Comparison of ENCODE assay signal across 15 cellular contexts in genomic region chr5:178216088-178216534, GRCh38. TPM values are rescaled to one million over a fixed set of nuclear protein-coding genes. Genes with fewer than 3 reads are reported as not detected.
DNase-seq lines count a peak whose midpoint lies in the region; ATAC-seq, FAIRE-seq and TF ChIP-seq lines count a peak whose summit lies in the region.
"Had no signal": no experiment of that assay in that cellular context is flagged by ENCODE, and none has a peak within 500 bp of the region (broad histone marks: within the 10 kb centered on the region; RNA-seq: fewer than 3 reads in every experiment).

No MANE protein-coding gene starts in this region.

- H4K20me1 ChIP-seq in GM12878 (ENCODE audit: control insufficient read depth, insufficient read depth) = no peaks in the 10 kb centered on the region; the same call in 1 of the 2 replicates

- intact Hi-C loops in activated naive CD4-positive, alpha-beta T cell treated with anti-CD3 and anti-CD28 coated beads for 36 hours (cut with micrococcal nuclease) = no loop called here
- intact Hi-C loops in GM12878 (cut with micrococcal nuclease; ENCODE audit: unreplicated experiment) = no loop called here

- H3K27ac ChIP-seq in RWPE1 (peak overlapping the region; percentile 57), GM12878 (ENCODE audit: control insufficient read depth, insufficient read depth) (no peak overlapping the region)

- TF ChIP-seq CTCF in RWPE1 (conservative IDR thresholded peaks at IDR 0.05; ENCODE audit: low read depth) (no peak), GM12878 (IDR thresholded peaks at IDR 0.05 in 2 of 3, conservative IDR thresholded peaks at IDR 0.05 in 1 of 3; ENCODE audit: control insufficient read depth in 2 of 3, extremely low read depth in 1 of 3, insufficient read depth in 1 of 3, low read depth in 3 of 3, low read length in 3 of 3) (no peak)

- no peak overlapping the region for H3K4me2 ChIP-seq in GM12878 (ENCODE audit: control insufficient read depth, insufficient read depth)

- H3K9me3 Mint-ChIP-seq in activated naive CD4-positive, alpha-beta T cell treated with anti-CD3 and anti-CD28 coated beads for 36 hours = no peaks in the 10 kb centered on the region
- H3K9me3 Mint-ChIP-seq in stimulated activated memory B cell treated with anti-CD40 and anti-IgM and Interleukin-4, amounts not matched to agents 10 μg/mL and 1 μg/mL and 100 μg/mL, for 72 hours = no peaks in the 10 kb centered on the region

- H3K9me3 ChIP-seq in GM12878 (replicated peaks; ENCODE audit: control insufficient read depth, insufficient read depth, low read length) = no peaks in the 10 kb centered on the region

- no peak for TF ChIP-seq RAD21 in GM12878 (IDR thresholded peaks at IDR 0.05; ENCODE audit: insufficient read depth, low read depth, low read length)

- CTCF ChIA-PET in activated naive CD4-positive, alpha-beta T cell treated with anti-CD3 and anti-CD28 coated beads for 36 hours (lab: Charles Lee) = no interaction called here
- CTCF ChIA-PET in RWPE1 (lab: Yijun Ruan, JAX) = no interaction called here
- CTCF ChIA-PET in GM12878 (lab: Yijun Ruan, JAX) = interaction anchor here (0.6 to 1.8 kb wide), 2 partner anchors 9 to 65 kb away, joined by 3 to 12 read pairs; no protein-coding TSS in a partner anchor

- peaks cover 34% of the 10 kb centered on the region in 2 experiments for H3K36me3 ChIP-seq in GM12878 (ENCODE audit: control insufficient read depth in 2 of 2, insufficient read depth in 2 of 2, low read length in 1 of 2)

- no peak overlapping the region for H3K4me3 Mint-ChIP-seq in activated naive CD4-positive, alpha-beta T cell treated with anti-CD3 and anti-CD28 coated beads for 36 hours
- peak overlapping the region; percentile 40 for H3K4me3 Mint-ChIP-seq in stimulated activated memory B cell treated with anti-CD40 and anti-IgM and Interleukin-4, amounts not matched to agents 10 μg/mL and 1 μg/mL and 100 μg/mL, for 72 hours

- WGBS in GM12878 (ENCODE audit: insufficient coverage, insufficient replicate concordance, low lambda C conversion rate, missing lambda C conversion rate) = 54% methylated on average over 5 of the region's 5 CpGs

- no peaks in the 10 kb centered on the region; the same call in 1 of the 2 replicates for H3K79me2 ChIP-seq in GM12878 (ENCODE audit: control insufficient read depth, insufficient read depth, low read length)

- POLR2A ChIA-PET in RWPE1 (lab: Yijun Ruan, JAX; ENCODE audit: low non-redundant PET) = interaction anchor here (0.6 kb wide), 1 partner anchor 15 kb away, joined by 3 read pairs; no protein-coding TSS in a partner anchor
- POLR2A ChIA-PET in GM12878 (lab: Charles Lee) = interaction anchor here (1.0 to 3.9 kb wide), 2 partner anchors 10 to 12 kb away, joined by 3 to 13 read pairs; partner anchors contain the start of gene HNRNPAB

- DNase-seq in activated naive CD4-positive, alpha-beta T cell treated with anti-CD3 and anti-CD28 coated beads for 36 hours = no peak
- DNase-seq in activated naive CD4-positive, alpha-beta T cell treated with anti-CD3 and anti-CD28 coated beads, Interleukin-2, amount 50 U/mL, for 16 hours = no peak
- DNase-seq in RWPE1 (ENCODE audit: low spot score) (no peak), GM12878 (ENCODE audit: low read depth, low spot score) (no peak), globus pallidus (ENCODE audit: low spot score) (no peak)
- DNase-seq in NK-92 treated with Interleukin-12 subunit alpha and Interleukin-12 subunit beta, amount 100 ng/mL, for 24 hours (lab: John Stamatoyannopoulos, UW) = no peak
- DNase-seq: DMS 273 treated with DMSO at 0.1 percent for 48 hours, foreskin melanocyte, NCI-H1417, NCI-H446 had no signal

- no peaks in the 10 kb centered on the region; the same call in 1 of the 2 replicates for H3K4me1 ChIP-seq in GM12878 (ENCODE audit: control insufficient read depth, insufficient read depth, low read length)

- no peaks in the 10 kb centered on the region for H3K27me3 ChIP-seq in GM12878 (replicated peaks in 1 of 2; ENCODE audit: control insufficient read depth in 2 of 2, insufficient read depth in 2 of 2, low read length in 1 of 2)

- peaks cover 48% of the 10 kb centered on the region for H3K36me3 Mint-ChIP-seq in activated naive CD4-positive, alpha-beta T cell treated with anti-CD3 and anti-CD28 coated beads for 36 hours (ENCODE audit: low read depth)
- peaks cover 66% of the 10 kb centered on the region for H3K36me3 Mint-ChIP-seq in stimulated activated memory B cell treated with anti-CD40 and anti-IgM and Interleukin-4, amounts not matched to agents 10 μg/mL and 1 μg/mL and 100 μg/mL, for 72 hours

- RAD21 ChIA-PET in GM12878 (lab: Charles Lee; ENCODE audit: unreplicated experiment) = no interaction called here

- no peak overlapping the region for H3K9ac ChIP-seq in GM12878 (ENCODE audit: control insufficient read depth, insufficient read depth, low read length)

- no peak for TF ChIP-seq POLR2A in GM12878 (IDR thresholded peaks at IDR 0.05; ENCODE audit: low read depth, low read length)

- no peak for TF ChIP-seq EP300 in GM12878 (IDR thresholded peaks at IDR 0.05; ENCODE audit: borderline replicate concordance in 1 of 2, control insufficient read depth in 1 of 2, low read depth in 2 of 2, low read length in 2 of 2)

- H3K27me3 Mint-ChIP-seq in activated naive CD4-positive, alpha-beta T cell treated with anti-CD3 and anti-CD28 coated beads for 36 hours (ENCODE audit: low read depth) = no peaks in the 10 kb centered on the region
- H3K27me3 Mint-ChIP-seq in stimulated activated memory B cell treated with anti-CD40 and anti-IgM and Interleukin-4, amounts not matched to agents 10 μg/mL and 1 μg/mL and 100 μg/mL, for 72 hours = no peaks in the 10 kb centered on the region
- H3K27me3 Mint-ChIP-seq: progenitor cell of endocrine pancreas had no signal

- ATAC-seq in GM12878 = peak; percentile 36
- peak; percentile 70 for ATAC-seq in stimulated activated memory B cell treated with anti-CD40 and anti-IgM and Interleukin-4, amounts not matched to agents 10 μg/mL and 1 μg/mL and 100 μg/mL, for 72 hours
- ATAC-seq in HG02973 (IDR thresholded peaks at IDR 0.05; ENCODE audit: unreplicated experiment) = no peak

- TSS peak; percentile 14 for BruUV-seq in GM12878 (replicated peaks; lab: Mats Ljungman, UMichigan)

- peaks cover 12% of the 10 kb centered on the region for H3K4me1 Mint-ChIP-seq in activated naive CD4-positive, alpha-beta T cell treated with anti-CD3 and anti-CD28 coated beads for 36 hours (ENCODE audit: low read depth)
- peaks cover 46% of the 10 kb centered on the region for H3K4me1 Mint-ChIP-seq in stimulated activated memory B cell treated with anti-CD40 and anti-IgM and Interleukin-4, amounts not matched to agents 10 μg/mL and 1 μg/mL and 100 μg/mL, for 72 hours

- H3K27ac Mint-ChIP-seq in activated naive CD4-positive, alpha-beta T cell treated with anti-CD3 and anti-CD28 coated beads for 36 hours = peak overlapping the region; percentile 72
- H3K27ac Mint-ChIP-seq in stimulated activated memory B cell treated with anti-CD40 and anti-IgM and Interleukin-4, amounts not matched to agents 10 μg/mL and 1 μg/mL and 100 μg/mL, for 72 hours = peak overlapping the region; percentile 63

- SMC1A ChIA-PET in GM12878 (lab: Charles Lee; ENCODE audit: uncharacterized antibody, unreplicated experiment) = interaction anchor here (1.0 to 1.5 kb wide), 3 partner anchors 9 to 18 kb away, joined by 3 to 6 read pairs (median 4); no protein-coding TSS in a partner anchor

- H2AFZ ChIP-seq in GM12878 (ENCODE audit: control insufficient read depth, low read depth, low read length) = no peak overlapping the region

- FAIRE-seq in GM12878 (lab: Jason Lieb, UNC) = no peak
- FAIRE-seq: urothelium cell line had no signal

- in situ Hi-C loops in GM12878 (cut with MboI) = no loop called here

- no peak overlapping the region for H3K4me3 ChIP-seq in GM12878

RNA-seq across cellular contexts. Expression of gene HNRNPAB, which starts 11.8 kb away (rescaled TPM):
- total RNA-seq in activated naive CD4-positive, alpha-beta T cell treated with anti-CD3 and anti-CD28 coated beads for 36 hours = 100 to 1,000 TPM; 251 to 262 TPM
- total RNA-seq in GM12878 (2013; cell fraction: nucleolus; rRNA removed) = 21.9 and 24.9 TPM in 2 replicates
- 120 and 134 TPM in 2 replicates for total RNA-seq in GM12878 (2014; rRNA removed)
- 167 and 175 TPM in 2 replicates for total RNA-seq in GM12878 (2014; rRNA removed; fragmentation: Illumina TruSeq; extraction: Trizol)
- total RNA-seq in GM12878 (2021) = 311 and 330 TPM in 2 replicates
- 118 TPM for polyA plus RNA-seq in GM12878 (2011; ENCODE audit: low read depth)
- polyA plus RNA-seq in GM12878 (2011; rRNA removed) = 193 and 198 TPM in 2 replicates
- 148 and 169 TPM in 2 replicates for polyA plus RNA-seq in GM12878 (2011; cell fraction: cytosol; rRNA removed)
- 78.5 and 127 TPM in 2 replicates for polyA plus RNA-seq in GM12878 (2011; cell fraction: nucleus; rRNA removed)
- 119 and 164 TPM in 2 replicates for polyA plus RNA-seq in GM12878 (2012)
- polyA plus RNA-seq in GM12878 (2014; fragmentation: Illumina TruSeq; extraction: Trizol) = 262 and 268 TPM in 2 replicates
- 10 to 100 TPM; 42.3 to 77.6 TPM for polyA plus RNA-seq in GM12878 (2014; fragmentation: Nextera tagmentation; extraction: Ambion mirVana)
- 299 and 332 TPM in 2 replicates for polyA plus RNA-seq in GM12878 (2014; rRNA removed)
- 100 to 1,000 TPM; 269 to 302 TPM for polyA plus RNA-seq in GM12878 (2016; fragmentation: Nextera tagmentation; extraction: Ambion mirVana)
- 56.9 and 60.6 TPM in 2 replicates for polyA minus RNA-seq in GM12878 (2011; rRNA and poly(A)+ RNA removed)
- 39.2 and 49.7 TPM in 2 replicates for polyA minus RNA-seq in GM12878 (2011; cell fraction: cytosol; rRNA and poly(A)+ RNA removed)
- polyA minus RNA-seq in GM12878 (2011; cell fraction: nucleus; rRNA and poly(A)+ RNA removed) = 21.6 and 37.5 TPM in 2 replicates

RNA-seq across cellular contexts. Expression of gene PHYKPL, which starts 16.5 kb away (rescaled TPM):
- 10 to 100 TPM; 50.9 to 51.2 TPM for total RNA-seq in activated naive CD4-positive, alpha-beta T cell treated with anti-CD3 and anti-CD28 coated beads for 36 hours
- total RNA-seq in GM12878 (2013; cell fraction: nucleolus; rRNA removed) = 144 and 151 TPM in 2 replicates
- total RNA-seq in GM12878 (2014; rRNA removed) (25.2 and 26.6 TPM in 2 replicates), GM12878 (2014; rRNA removed; fragmentation: Illumina TruSeq; extraction: Trizol) (23.3 and 23.5 TPM in 2 replicates), GM12878 (2021) (36.1 and 45.1 TPM in 2 replicates)
- polyA plus RNA-seq in GM12878 (2011; ENCODE audit: low read depth) = 16.0 TPM
- polyA plus RNA-seq in GM12878 (2011; rRNA removed) (39.9 and 53.9 TPM in 2 replicates), GM12878 (2014; fragmentation: Illumina TruSeq; extraction: Trizol) (17.3 and 22.9 TPM in 2 replicates), GM12878 (2014; fragmentation: Nextera tagmentation; extraction: Ambion mirVana) (1 to 10 TPM; 4.5 to 7.9 TPM), GM12878 (2014; rRNA removed) (40.6 and 42.3 TPM in 2 replicates), GM12878 (2016; fragmentation: Nextera tagmentation; extraction: Ambion mirVana) (10 to 100 TPM; 26.0 to 29.0 TPM)
- polyA plus RNA-seq in GM12878 (2011; cell fraction: cytosol; rRNA removed) = 37.9 and 49.1 TPM in 2 replicates
- polyA plus RNA-seq in GM12878 (2011; cell fraction: nucleus; rRNA removed) = 213 and 242 TPM in 2 replicates
- polyA plus RNA-seq in GM12878 (2012) = 34.1 and 38.8 TPM in 2 replicates
- polyA minus RNA-seq in GM12878 (2011; rRNA and poly(A)+ RNA removed) = 63.2 and 88.8 TPM in 2 replicates
- 9.1 and 13.4 TPM in 2 replicates for polyA minus RNA-seq in GM12878 (2011; cell fraction: cytosol; rRNA and poly(A)+ RNA removed)
- 79.1 and 138 TPM in 2 replicates for polyA minus RNA-seq in GM12878 (2011; cell fraction: nucleus; rRNA and poly(A)+ RNA removed)

RNA-seq across cellular contexts. Expression of gene GMCL2, which starts 28.9 kb away (rescaled TPM):
- total RNA-seq in activated naive CD4-positive, alpha-beta T cell treated with anti-CD3 and anti-CD28 coated beads for 36 hours = not detected
- total RNA-seq in GM12878 (2013; cell fraction: nucleolus; rRNA removed) = not detected in 2 replicates
- total RNA-seq in GM12878 (2014; rRNA removed) = not detected in 2 replicates
- total RNA-seq in GM12878 (2014; rRNA removed; fragmentation: Illumina TruSeq; extraction: Trizol) = not detected in 2 replicates
- not detected in 2 replicates for total RNA-seq in GM12878 (2021)
- polyA plus RNA-seq in GM12878 (2011; ENCODE audit: low read depth) = not detected
- polyA plus RNA-seq in GM12878 (2011; rRNA removed) = 0.04 TPM in 1 of 2 replicates, not detected in the other
- polyA plus RNA-seq in GM12878 (2011; cell fraction: cytosol; rRNA removed) = not detected in 2 replicates
- not detected in 2 replicates for polyA plus RNA-seq in GM12878 (2011; cell fraction: nucleus; rRNA removed)
- polyA plus RNA-seq in GM12878 (2012) = not detected in 2 replicates
- polyA plus RNA-seq in GM12878 (2014; fragmentation: Illumina TruSeq; extraction: Trizol) = not detected in 2 replicates
- polyA plus RNA-seq in GM12878 (2014; fragmentation: Nextera tagmentation; extraction: Ambion mirVana) = not detected
- polyA plus RNA-seq in GM12878 (2014; rRNA removed) = not detected in 2 replicates
- under 1 TPM in 1 of 2 experiments, not detected in 1; 0.07 TPM for polyA plus RNA-seq in GM12878 (2016; fragmentation: Nextera tagmentation; extraction: Ambion mirVana)
- not detected in 2 replicates for polyA minus RNA-seq in GM12878 (2011; rRNA and poly(A)+ RNA removed)
- polyA minus RNA-seq in GM12878 (2011; cell fraction: cytosol; rRNA and poly(A)+ RNA removed) = not detected in 2 replicates
- polyA minus RNA-seq in GM12878 (2011; cell fraction: nucleus; rRNA and poly(A)+ RNA removed) = not detected in 2 replicates
- total RNA-seq: progenitor cell of endocrine pancreas, RPMI7951 had no signal
